Comparison of ENCODE assay signal across 8 cellular contexts in the genomic region with DNA sequence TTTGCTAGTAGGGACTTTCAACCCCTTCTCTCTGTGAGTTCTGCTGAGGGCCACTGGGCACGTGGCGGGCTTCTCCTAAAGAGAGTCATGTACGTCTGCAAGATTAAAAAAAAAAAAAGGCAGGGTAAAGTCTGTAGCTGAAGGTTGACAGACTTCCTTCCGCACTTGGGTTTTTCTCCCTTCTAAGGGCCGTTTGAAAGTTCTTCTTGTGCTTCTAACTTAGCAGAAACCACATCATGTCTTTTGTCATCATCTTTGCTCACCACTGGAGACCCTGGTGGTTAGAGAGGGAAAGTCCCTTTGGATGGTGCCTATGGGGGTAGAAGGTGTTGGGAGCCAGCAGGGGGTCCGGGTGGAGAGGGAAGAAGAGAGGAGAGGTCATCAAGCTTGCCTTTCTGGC. TPM values are rescaled to one million over a fixed set of nuclear protein-coding genes. Genes with fewer than 3 reads are reported as not detected.
DNase-seq lines count a peak whose midpoint lies in the region; ATAC-seq and TF ChIP-seq lines count a peak whose summit lies in the region.
"Had no signal": no experiment of that assay in that cellular context is flagged by ENCODE, and none has a peak within 500 bp of the region (broad histone marks: within the 10 kb centered on the region; RNA-seq: fewer than 3 reads in every experiment).

No MANE protein-coding gene starts in this region.

- peak overlapping the region; percentile 46 for H3K27ac Mint-ChIP-seq in activated T-helper 17 cell treated with anti-CD3 and anti-CD28 coated beads, Interleukin-2, amount 50 U/mL, for 72 hours
- peak overlapping the region; percentile 68 for H3K27ac Mint-ChIP-seq in stimulated activated memory B cell treated with anti-CD40 and anti-IgM and Interleukin-4, amounts not matched to agents 10 μg/mL and 1 μg/mL and 100 μg/mL, for 72 hours

- DNase-seq in NCI-H446 treated with DMSO at 0.1 percent for 48 hours (lab: John Stamatoyannopoulos, UW), result no peak
- no peak for DNase-seq in cardiac septum (ENCODE audit: low spot score)
- DNase-seq: NCI-H1436 treated with DMSO at 0.1 percent for 48 hours had no signal

- H3K9ac ChIP-seq in Loucy (ENCODE audit: low read depth, low read length, poor library complexity, severe bottlenecking), result peak overlapping the region; percentile 68

- no peaks in the 10 kb centered on the region for H3K36me3 Mint-ChIP-seq in activated T-helper 17 cell treated with anti-CD3 and anti-CD28 coated beads, Interleukin-2, amount 50 U/mL, for 72 hours (ENCODE audit: low read depth)
- H3K36me3 Mint-ChIP-seq in stimulated activated memory B cell treated with anti-CD40 and anti-IgM and Interleukin-4, amounts not matched to agents 10 μg/mL and 1 μg/mL and 100 μg/mL, for 72 hours, result no peaks in the 10 kb centered on the region

- intact Hi-C loops in cardiac septum (cut with DNase I), result no loop called here

- no peaks in the 10 kb centered on the region for H3K27me3 Mint-ChIP-seq in activated T-helper 17 cell treated with anti-CD3 and anti-CD28 coated beads, Interleukin-2, amount 50 U/mL, for 72 hours
- H3K27me3 Mint-ChIP-seq in stimulated activated memory B cell treated with anti-CD40 and anti-IgM and Interleukin-4, amounts not matched to agents 10 μg/mL and 1 μg/mL and 100 μg/mL, for 72 hours, result no peaks in the 10 kb centered on the region

- H3K9me2 ChIP-seq in Loucy (replicated peaks; ENCODE audit: low read depth, low read length), result no peaks in the 10 kb centered on the region

- peaks cover 68% of the 10 kb centered on the region for H3K4me1 ChIP-seq in Loucy (ENCODE audit: insufficient read depth, low read length, poor library complexity, severe bottlenecking)

- ATAC-seq in GM21447 (IDR thresholded peaks at IDR 0.05; ENCODE audit: unreplicated experiment) (peak; percentile 48), GM19395 (IDR thresholded peaks at IDR 0.05; ENCODE audit: unreplicated experiment) (no peak)
- ATAC-seq in activated T-helper 17 cell treated with anti-CD3 and anti-CD28 coated beads, Interleukin-2, amount 50 U/mL, for 72 hours (replicated peaks), result peak; percentile 38
- peak; percentile 85 for ATAC-seq in stimulated activated memory B cell treated with anti-CD40 and anti-IgM and Interleukin-4, amounts not matched to agents 10 μg/mL and 1 μg/mL and 100 μg/mL, for 72 hours

- H3K9me3 ChIP-seq in Loucy (ENCODE audit: insufficient read depth, low read depth, low read length), result no peaks in the 10 kb centered on the region

- H3K36me3 ChIP-seq in Loucy (ENCODE audit: insufficient read depth, low read length), result no peaks in the 10 kb centered on the region

- H3K27me3 ChIP-seq in Loucy (ENCODE audit: insufficient read depth, low read length, poor library complexity, severe bottlenecking), result no peaks in the 10 kb centered on the region

- H3K4me2 ChIP-seq in Loucy (ENCODE audit: low read depth, low read length, poor library complexity, severe bottlenecking), result peak overlapping the region; percentile 55

- H3K4me1 Mint-ChIP-seq in activated T-helper 17 cell treated with anti-CD3 and anti-CD28 coated beads, Interleukin-2, amount 50 U/mL, for 72 hours, result peaks cover 59% of the 10 kb centered on the region
- H3K4me1 Mint-ChIP-seq in stimulated activated memory B cell treated with anti-CD40 and anti-IgM and Interleukin-4, amounts not matched to agents 10 μg/mL and 1 μg/mL and 100 μg/mL, for 72 hours, result peaks cover 37% of the 10 kb centered on the region

- no peaks in the 10 kb centered on the region for H3K9me3 Mint-ChIP-seq in activated T-helper 17 cell treated with anti-CD3 and anti-CD28 coated beads, Interleukin-2, amount 50 U/mL, for 72 hours
- no peaks in the 10 kb centered on the region for H3K9me3 Mint-ChIP-seq in stimulated activated memory B cell treated with anti-CD40 and anti-IgM and Interleukin-4, amounts not matched to agents 10 μg/mL and 1 μg/mL and 100 μg/mL, for 72 hours

- H2AFZ ChIP-seq in Loucy (ENCODE audit: low read length), result peak overlapping the region; percentile 69

- H3K79me2 ChIP-seq in Loucy (ENCODE audit: insufficient read depth, low read length), result no peaks in the 10 kb centered on the region

- peak overlapping the region; percentile 27 for H3K4me3 ChIP-seq in Loucy (ENCODE audit: low read length, poor library complexity, severe bottlenecking)

- peaks cover 3% of the 10 kb centered on the region; the same call in 1 of the 2 replicates for H3F3A ChIP-seq in Loucy (ENCODE audit: low read depth)

- no peaks in the 10 kb centered on the region for H4K20me1 ChIP-seq in Loucy (ENCODE audit: insufficient read depth, low read length, poor library complexity, severe bottlenecking)

- H3K4me3 Mint-ChIP-seq in activated T-helper 17 cell treated with anti-CD3 and anti-CD28 coated beads, Interleukin-2, amount 50 U/mL, for 72 hours, result peak overlapping the region; percentile 53
- H3K4me3 Mint-ChIP-seq in stimulated activated memory B cell treated with anti-CD40 and anti-IgM and Interleukin-4, amounts not matched to agents 10 μg/mL and 1 μg/mL and 100 μg/mL, for 72 hours, result no peak overlapping the region

- 0 out of 2 replicates have a peak, but pooled peaks have one; percentile 37 for TF ChIP-seq CTCF in Loucy (conservative IDR thresholded peaks at IDR 0.05; ENCODE audit: low read length)

RNA-seq across cellular contexts. Expression of a gene that starts 31.4 kb away (rescaled TPM):
- total RNA-seq in activated T-helper 17 cell treated with anti-CD3 and anti-CD28 coated beads, Interleukin-2, amount 50 U/mL, for 72 hours, result 100 to 1,000 TPM; 138 to 149 TPM
- 2.0 TPM for total RNA-seq in cardiac septum

Comparison
In these comparisons a context has a peak if more than half of its experiments do, and no peak if none do; other contexts are left out.
1. RNA of a gene that starts 31.4 kb away (total RNA-seq): 138 to 149 TPM in activated T-helper 17 cell treated with anti-CD3 and anti-CD28 coated beads, Interleukin-2, amount 50 U/mL, for 72 hours; 2.0 TPM in cardiac septum (single experiment); every median in the first group is over 10 times any median in the second.